1 cellular context compared by ENCODE assay signal in genomic region chr18:66872277-66872676, GRCh38.
TF ChIP-seq lines count a peak whose summit lies in the region.

No MANE protein-coding gene starts in this region.

TF ChIP-seq in GM23338, 12 proteins besides CTCF, POLR2A, EP300 and RAD21 (continued from another document):
- TF ChIP-seq ZNF462 (CRISPR knock-in tag; IDR thresholded peaks at IDR 0.05) (no peak), ZNF331 (CRISPR knock-in tag; IDR thresholded peaks at IDR 0.05; ENCODE audit: low read depth) (no peak), EZH2 (IDR thresholded peaks at IDR 0.05; ENCODE audit: low read depth, unreplicated experiment) (no peak), CREB1 (CRISPR knock-in tag; IDR thresholded peaks at IDR 0.05; ENCODE audit: low read depth) (no peak), POLR2AphosphoS5 (IDR thresholded peaks at IDR 0.05; ENCODE audit: low read depth) (no peak), ETS1 (IDR thresholded peaks at IDR 0.05) (no peak), NANOG (IDR thresholded peaks at IDR 0.05; ENCODE audit: borderline replicate concordance) (no peak), JUNB (IDR thresholded peaks at IDR 0.05; ENCODE audit: unreplicated experiment) (no peak), ZNF114 (CRISPR knock-in tag; IDR thresholded peaks at IDR 0.05) (no peak)
TF ChIP-seq in GM23338: peak in this region for 0.
